9 cellular contexts compared by ENCODE assay signal in genomic region chr17:1834378-1835149, GRCh38. TPM values are rescaled to one million over a fixed set of nuclear protein-coding genes. Genes with fewer than 3 reads are reported as not detected.
DNase-seq lines count a peak whose midpoint lies in the region; ATAC-seq, FAIRE-seq and TF ChIP-seq lines count a peak whose summit lies in the region.
"Had no signal": no experiment of that assay in that cellular context is flagged by ENCODE, and none has a peak within 500 bp of the region (broad histone marks: within the 10 kb centered on the region; RNA-seq: fewer than 3 reads in every experiment).

No MANE protein-coding gene starts in this region.

- ATAC-seq in GM18520 (IDR thresholded peaks at IDR 0.05; ENCODE audit: unreplicated experiment) (peak; percentile 51), GM21723 (IDR thresholded peaks at IDR 0.05; ENCODE audit: unreplicated experiment) (peak; percentile 55), right lobe of liver (no peak)
- ATAC-seq in naive thymus-derived CD4-positive, alpha-beta T cell: no peak

- CTCF ChIA-PET in naive thymus-derived CD4-positive, alpha-beta T cell (lab: Charles Lee): no interaction called here

- peak overlapping the region; percentile 41 for H3K27ac ChIP-seq in naive thymus-derived CD4-positive, alpha-beta T cell (ENCODE audit: low read depth, low read length)
- H3K27ac ChIP-seq in right lobe of liver: no peak overlapping the region

- peak; percentile 30 for DNase-seq in Jurkat, Clone E6-1 (ENCODE audit: low read depth, low spot score)
- peak in 1 of 9 donors; percentile 29 for DNase-seq in naive thymus-derived CD4-positive, alpha-beta T cell
- DNase-seq in right lobe of liver (no peak), hippocampal formation (lab: John Stamatoyannopoulos, UW) (no peak), amniotic stem cell (lab: John Stamatoyannopoulos, UW) (no peak), HTR-8/SVneo (ENCODE audit: insufficient read length, low spot score) (no peak)
- DNase-seq: cerebellar nuclear complex had no signal

- H3K27ac Mint-ChIP-seq in naive thymus-derived CD4-positive, alpha-beta T cell: peak overlapping the region in 6 of 9 donors; percentile 26 to 72 (median 44)

- peaks cover 0 to 17% (median 0%) of the 10 kb centered on the region in 3 experiments for H3K36me3 ChIP-seq in naive thymus-derived CD4-positive, alpha-beta T cell (ENCODE audit: control insufficient read depth in 2 of 3, insufficient read depth in 3 of 3, low read length in 3 of 3)
- peaks cover 0 to 3% (median 0%) of the 10 kb centered on the region in 4 donors for H3K36me3 ChIP-seq in right lobe of liver

- intact Hi-C loops in naive thymus-derived CD4-positive, alpha-beta T cell (cut with micrococcal nuclease): loop anchor here (2.0 to 5.0 kb wide), 2 partner anchors 198 to 568 kb away; partner anchors contain the start of gene DPH1 (in 1 of the 2)
- intact Hi-C loops in right lobe of liver (cut with DNase I): no loop called here

- H3K9me3 Mint-ChIP-seq in naive thymus-derived CD4-positive, alpha-beta T cell: peaks cover 0 to 2% (median 0%) of the 10 kb centered on the region in 11 donors

- peaks cover 11 to 21% of the 10 kb centered on the region in 2 donors for H3K4me1 ChIP-seq in naive thymus-derived CD4-positive, alpha-beta T cell (ENCODE audit: control insufficient read depth in 2 of 2, insufficient read depth in 2 of 2, low read length in 2 of 2)
- peaks cover 0 to 8% (median 2%) of the 10 kb centered on the region in 4 donors for H3K4me1 ChIP-seq in right lobe of liver

- peak overlapping the region in 3 of 10 donors; percentile 9 to 39 (median 19) for H3K4me3 Mint-ChIP-seq in naive thymus-derived CD4-positive, alpha-beta T cell

- peaks cover 30 to 64% (median 57%) of the 10 kb centered on the region in 7 donors for H3K4me1 Mint-ChIP-seq in naive thymus-derived CD4-positive, alpha-beta T cell

- WGBS in right lobe of liver (ENCODE audit: insufficient coverage, low coverage, low lambda C conversion rate, missing lambda C conversion rate): 84% methylated on average over 12 of the region's 12 CpGs

- no peaks in the 10 kb centered on the region for H3K27me3 Mint-ChIP-seq in naive thymus-derived CD4-positive, alpha-beta T cell

- POLR2A ChIA-PET in naive thymus-derived CD4-positive, alpha-beta T cell (lab: Charles Lee): interaction anchor here (0.7 to 1.5 kb wide), 3 partner anchors 14 to 121 kb away, joined by 3 to 5 read pairs (median 4); no protein-coding TSS in a partner anchor

- H3K9me3 ChIP-seq in naive thymus-derived CD4-positive, alpha-beta T cell (ENCODE audit: control insufficient read depth in 2 of 3, low read length in 3 of 3): no peaks in the 10 kb centered on the region
- H3K9me3 ChIP-seq in right lobe of liver: no peaks in the 10 kb centered on the region

- H3K27me3 ChIP-seq in naive thymus-derived CD4-positive, alpha-beta T cell (ENCODE audit: control insufficient read depth in 2 of 2, insufficient read depth in 2 of 2, low read length in 2 of 2): no peaks in the 10 kb centered on the region
- H3K27me3 ChIP-seq in right lobe of liver: no peaks in the 10 kb centered on the region

- no peak for FAIRE-seq in HTR-8/SVneo (lab: Jason Lieb, UNC)

- TF ChIP-seq POLR2A in right lobe of liver (IDR thresholded peaks at IDR 0.05): no peak

- peaks cover 0 to 26% (median 23%) of the 10 kb centered on the region in 5 donors for H3K36me3 Mint-ChIP-seq in naive thymus-derived CD4-positive, alpha-beta T cell

- H3K4me3 ChIP-seq in Jurkat, Clone E6-1 (ENCODE audit: low read length): no peak overlapping the region
- no peak overlapping the region for H3K4me3 ChIP-seq in naive thymus-derived CD4-positive, alpha-beta T cell (ENCODE audit: low read length)
- H3K4me3 ChIP-seq in right lobe of liver: no peak overlapping the region

- no peak for TF ChIP-seq CTCF in right lobe of liver (IDR thresholded peaks at IDR 0.05)

RNA-seq across cellular contexts. Expression of gene RPA1, which starts 4.8 kb away (rescaled TPM):
- 202 TPM for polyA plus RNA-seq in Jurkat, Clone E6-1 (2012; ENCODE audit: insufficient read depth, insufficient read length)
- total RNA-seq in naive thymus-derived CD4-positive, alpha-beta T cell: 100 to 1,000 TPM in 3 of 5 experiments, 10 to 100 TPM in 2; 57.8 to 264 (median 110) TPM
- polyA plus RNA-seq in naive thymus-derived CD4-positive, alpha-beta T cell: 10 to 100 TPM; 80.0 to 85.2 TPM
- 10 to 100 TPM; 10.9 to 35.5 (median 29.2) TPM for total RNA-seq in right lobe of liver

RNA-seq across cellular contexts. Expression of gene SMYD4, which starts 4.9 kb away (rescaled TPM):
- polyA plus RNA-seq in Jurkat, Clone E6-1 (2012; ENCODE audit: insufficient read depth, insufficient read length): 13.0 TPM
- 10 to 100 TPM; 19.8 to 38.4 (median 32.5) TPM for total RNA-seq in naive thymus-derived CD4-positive, alpha-beta T cell
- polyA plus RNA-seq in naive thymus-derived CD4-positive, alpha-beta T cell: 10 to 100 TPM in 1 of 2 donors, 1 to 10 TPM in 1; 9.7 to 18.0 TPM
- 1 to 10 TPM; 4.6 to 6.7 (median 6.0) TPM for total RNA-seq in right lobe of liver

Comparison
In these comparisons a context has a peak if more than half of its experiments do, and no peak if none do; other contexts are left out.
1. ATAC-seq: peak in GM18520 (single experiment) and GM21723 (single experiment); none in naive thymus-derived CD4-positive, alpha-beta T cell (single experiment) and right lobe of liver (0 of 4).
2. intact Hi-C loops: an anchor here in naive thymus-derived CD4-positive, alpha-beta T cell (2.0 to 5.0 kb wide); none called in right lobe of liver.